In genomic region chr16:35691057-35691456, GRCh38 we compare ENCODE assay signal across 35 cellular contexts.
"Had no signal": no experiment of that assay in that cellular context is flagged by ENCODE, and none has a peak within 500 bp of the region (broad histone marks: within the 10 kb centered on the region; RNA-seq: fewer than 3 reads in every experiment).

No MANE protein-coding gene starts in this region.

- H3K36me3 Mint-ChIP-seq: activated naive CD8-positive, alpha-beta T cell treated with anti-CD3 and anti-CD28 coated beads for 36 hours had no signal

- H3K4me1 Mint-ChIP-seq: activated B cell treated with CpG ODN at 0.5 μM for 24 hours; activated CD4-positive, alpha-beta T cell treated with anti-CD3 and anti-CD28 coated beads, Interleukin-2, amount 10 ng/mL, durations not matched to agents 24 days and 14 days; activated naive CD8-positive, alpha-beta T cell treated with anti-CD3 and anti-CD28 coated beads for 36 hours; activated T-helper 17 cell treated with anti-CD3 and anti-CD28 coated beads, Interleukin-2, amount 50 U/mL, for 72 hours; central memory CD8-positive, alpha-beta T cell had no signal

- H3K4me1 ChIP-seq: adrenal gland, body of pancreas, breast epithelium had no signal

- ATAC-seq: activated CD8-positive, alpha-beta T cell treated with anti-CD3 and anti-CD28 coated beads for 36 hours; activated naive CD4-positive, alpha-beta T cell treated with anti-CD3 and anti-CD28 coated beads, Interleukin-2, amount 50 U/mL, for 72 hours; activated T-cell treated with anti-CD3 and anti-CD28 coated beads, Interleukin-2, amount 50 U/mL, for 4 hours; activated T-cell treated with anti-CD3 and anti-CD28 coated beads, Interleukin-2, amount 50 U/mL, for 72 hours; activated T-helper 17 cell treated with anti-CD3 and anti-CD28 coated beads, Interleukin-2, amount 50 U/mL, for 72 hours; body of pancreas had no signal

- H3K27me3 ChIP-seq: adrenal gland, body of pancreas, brain microvascular endothelial cell, breast epithelium had no signal

- H3K9me3 ChIP-seq: adrenal gland had no signal

- H3K4me3 Mint-ChIP-seq: activated B cell treated with CpG ODN at 0.5 μM for 24 hours; activated CD4-positive, alpha-beta memory T cell treated with anti-CD3 and anti-CD28 coated beads for 36 hours; activated CD4-positive, alpha-beta T cell treated with anti-CD3 and anti-CD28 coated beads, Interleukin-2, amount 10 ng/mL, durations not matched to agents 24 days and 14 days; activated CD8-positive, alpha-beta T cell treated with anti-CD3 and anti-CD28 coated beads for 36 hours; activated naive CD4-positive, alpha-beta T cell treated with anti-CD3 and anti-CD28 coated beads for 36 hours; activated naive CD8-positive, alpha-beta T cell treated with anti-CD3 and anti-CD28 coated beads for 36 hours; activated T-cell treated with anti-CD3 and anti-CD28 coated beads, Interleukin-2, amount 50 U/mL, for 4 hours; activated T-cell treated with anti-CD3 and anti-CD28 coated beads, Interleukin-2, amount 50 U/mL, for 72 hours; activated T-helper 1 cell treated with anti-CD3 and anti-CD28 coated beads, Interleukin-12 subunit alpha, Interleukin-12 subunit beta, Interleukin-2, Interleukin-4 antibody, amounts not matched to agents 30 ng/mL and 10 ng/mL and 1 ng/mL, durations not matched to agents 14 hours and 24 hours and 36 hours; activated T-helper 17 cell treated with anti-CD3 and anti-CD28 coated beads, Interleukin-2, amount 50 U/mL, for 72 hours; central memory CD8-positive, alpha-beta T cell; T-helper 1 cell treated with Interleukin-12 subunit alpha and Interleukin-12 subunit beta and Interleukin-4 antibody, amounts not matched to agents 30 μg/mL and 1 μg/mL, for 36 hours; T-helper 2 cell treated with Interferon-gamma antibody and Interleukin-4, amounts not matched to agents 5 μg/mL and 100 μg/mL, for 36 hours had no signal

- H3K27ac Mint-ChIP-seq: activated B cell treated with CpG ODN at 0.5 μM for 24 hours; activated CD4-positive, alpha-beta memory T cell treated with anti-CD3 and anti-CD28 coated beads for 36 hours; activated CD4-positive, alpha-beta T cell treated with anti-CD3 and anti-CD28 coated beads, Interleukin-2, amount 10 ng/mL, durations not matched to agents 24 days and 14 days; activated CD8-positive, alpha-beta T cell treated with anti-CD3 and anti-CD28 coated beads for 36 hours; activated naive CD4-positive, alpha-beta T cell treated with anti-CD3 and anti-CD28 coated beads for 36 hours; activated naive CD4-positive, alpha-beta T cell treated with anti-CD3 and anti-CD28 coated beads, Interleukin-2, amount 50 U/mL, for 72 hours; activated naive CD8-positive, alpha-beta T cell treated with anti-CD3 and anti-CD28 coated beads for 36 hours; activated T-cell treated with anti-CD3 and anti-CD28 coated beads, Interleukin-2, amount 50 U/mL, for 72 hours; activated T-helper 1 cell treated with anti-CD3 and anti-CD28 coated beads, Interleukin-12 subunit alpha, Interleukin-12 subunit beta, Interleukin-2, Interleukin-4 antibody, amounts not matched to agents 30 ng/mL and 10 ng/mL and 1 ng/mL, durations not matched to agents 14 hours and 24 hours and 36 hours; activated T-helper 17 cell treated with anti-CD3 and anti-CD28 coated beads, Interleukin-2, amount 50 U/mL, for 72 hours; T-helper 1 cell treated with Interleukin-12 subunit alpha and Interleukin-12 subunit beta and Interleukin-4 antibody, amounts not matched to agents 30 μg/mL and 1 μg/mL, for 36 hours; T-helper 2 cell treated with Interferon-gamma antibody and Interleukin-4, amounts not matched to agents 5 μg/mL and 100 μg/mL, for 36 hours had no signal

- H3K27ac ChIP-seq: adrenal gland, body of pancreas, brain microvascular endothelial cell, breast epithelium, VCaP had no signal

- DNase-seq: activated B cell treated with CpG ODN at 0.5 μM for 24 hours; activated CD4-positive, alpha-beta memory T cell treated with anti-CD3 and anti-CD28 coated beads for 36 hours; activated CD4-positive, alpha-beta T cell treated with anti-CD3 and anti-CD28 coated beads for 4 hours; activated CD4-positive, alpha-beta T cell treated with anti-CD3 and anti-CD28 coated beads, Interleukin-2, amount 10 ng/mL, durations not matched to agents 24 days and 14 days; activated CD4-positive, alpha-beta T cell treated with anti-CD3 and anti-CD28 coated beads, Interleukin-2, amount 50 U/mL, for 1 hour; activated CD4-positive, alpha-beta T cell treated with anti-CD3 and anti-CD28 coated beads, Interleukin-2, amount 50 U/mL, for 4 hours; activated CD4-positive, CD25-positive, alpha-beta regulatory T cell treated with anti-CD3 and anti-CD28 coated beads, Interleukin-2, amount 50 U/mL, for 72 hours; activated CD8-positive, alpha-beta T cell treated with anti-CD3 and anti-CD28 coated beads for 36 hours; activated gamma-delta T cell treated with Interleukin-2 at 50 U/mL for 16 hours; activated naive CD4-positive, alpha-beta T cell; activated naive CD4-positive, alpha-beta T cell treated with anti-CD3 and anti-CD28 coated beads for 36 hours; activated naive CD4-positive, alpha-beta T cell treated with anti-CD3 and anti-CD28 coated beads, Interleukin-2, amount 50 U/mL, for 16 hours; activated naive CD8-positive, alpha-beta T cell treated with anti-CD3 and anti-CD28 coated beads for 36 hours; activated T-cell treated with anti-CD3 and anti-CD28 coated beads for 4 hours; activated T-cell treated with anti-CD3 and anti-CD28 coated beads, Interleukin-2, amount 50 U/mL, for 1 hour; activated T-cell treated with anti-CD3 and anti-CD28 coated beads, Interleukin-2, amount 50 U/mL, for 4 hours; activated T-cell treated with anti-CD3 and anti-CD28 coated beads, Interleukin-2, amount 50 U/mL, for 72 hours; adrenal gland; amniotic stem cell; aorta; body of pancreas; brain microvascular endothelial cell; caudate nucleus; cerebellar nuclear complex; T-helper 1 cell; T-helper 2 cell; T-helper 9 cell had no signal

- H3K4me3 ChIP-seq: adrenal gland, body of pancreas, breast epithelium had no signal

- H3K27me3 Mint-ChIP-seq: activated B cell treated with CpG ODN at 0.5 μM for 24 hours; activated CD4-positive, alpha-beta memory T cell treated with anti-CD3 and anti-CD28 coated beads for 36 hours; activated CD4-positive, alpha-beta T cell treated with anti-CD3 and anti-CD28 coated beads, Interleukin-2, amount 10 ng/mL, durations not matched to agents 24 days and 14 days; activated CD8-positive, alpha-beta T cell treated with anti-CD3 and anti-CD28 coated beads for 36 hours; activated naive CD8-positive, alpha-beta T cell treated with anti-CD3 and anti-CD28 coated beads for 36 hours; activated T-helper 17 cell treated with anti-CD3 and anti-CD28 coated beads, Interleukin-2, amount 50 U/mL, for 72 hours; central memory CD8-positive, alpha-beta T cell had no signal

- H3K36me3 ChIP-seq: adrenal gland, brain microvascular endothelial cell, breast epithelium had no signal
